ENCODE assay signal across 8 cellular contexts in the genomic region with DNA sequence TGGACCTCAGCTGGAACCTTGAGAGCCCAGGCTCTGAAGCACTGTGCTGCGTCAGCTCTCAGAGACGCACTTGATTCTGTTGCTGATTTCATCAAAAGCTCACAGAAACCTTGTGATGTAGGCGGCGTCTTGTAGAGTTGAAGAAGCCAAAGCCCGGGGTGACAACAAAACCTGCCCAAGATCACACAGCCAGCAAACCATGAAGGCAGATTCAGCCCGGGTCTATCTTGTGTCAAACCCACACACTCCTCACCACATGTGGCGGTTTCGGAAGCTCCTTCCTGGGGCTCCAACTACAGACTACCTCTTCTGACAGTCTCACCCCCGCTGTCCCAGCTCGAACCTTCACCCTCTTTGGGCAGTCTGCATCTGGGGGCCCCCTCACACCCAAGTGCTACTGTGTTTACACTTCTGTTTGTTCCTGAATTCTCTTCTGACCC. TPM values are rescaled to one million over a fixed set of nuclear protein-coding genes. Genes with fewer than 3 reads are reported as not detected.
DNase-seq lines count a peak whose midpoint lies in the region; ATAC-seq lines count a peak whose summit lies in the region.

No MANE protein-coding gene starts in this region.

- no peaks in the 10 kb centered on the region for H3K79me2 ChIP-seq in Karpas-422 (ENCODE audit: low read length)

- H3K9ac ChIP-seq in Karpas-422 (ENCODE audit: low read length), result no peak overlapping the region

- DNase-seq in Karpas-422 (no peak), NCI-H1417 (lab: John Stamatoyannopoulos, UW) (no peak), NCI-H2107 (lab: John Stamatoyannopoulos, UW) (no peak), aorta (no peak), NCI-H526 treated with DMSO at 0.1 percent for 48 hours (lab: John Stamatoyannopoulos, UW) (no peak)
- peak; percentile 64 for DNase-seq in activated T-helper 9 cell treated with anti-CD3 and anti-CD28 coated beads, Interleukin-2, amount 50 U/mL, for 16 hours (ENCODE audit: low read depth)
- DNase-seq in stimulated activated CD4-positive, alpha-beta T cell treated with anti-CD3 and anti-CD28 coated beads, Interleukin-1b, Interleukin-23, amount 100 ng/mL, for 4 hours (ENCODE audit: low read depth in 2 of 2), result peak; percentile 40 to 62

- H3K36me3 ChIP-seq in Karpas-422 (ENCODE audit: insufficient read depth, low read length), result no peaks in the 10 kb centered on the region
- H3K36me3 ChIP-seq in aorta (ENCODE audit: control insufficient read depth in 1 of 2, insufficient read depth in 2 of 2, low read length in 1 of 2), result no peaks in the 10 kb centered on the region

- peak; percentile 47 for ATAC-seq in GM21515 (IDR thresholded peaks at IDR 0.05; ENCODE audit: unreplicated experiment)
- ATAC-seq in aorta (ENCODE audit: low FRiP score), result no peak

- 0 out of 2 replicates have a peak overlapping the region, but pooled peaks have one; percentile 7 for H2AFZ ChIP-seq in Karpas-422 (ENCODE audit: low read length)

- H3K4me1 ChIP-seq in Karpas-422 (ENCODE audit: low read length) (peaks cover 28% of the 10 kb centered on the region), aorta (ENCODE audit: control insufficient read depth in 1 of 2, insufficient read depth in 2 of 2, low read length in 2 of 2) (no peaks in the 10 kb centered on the region)

- no peak overlapping the region for H3K4me2 ChIP-seq in Karpas-422 (ENCODE audit: low read depth, low read length, poor library complexity, severe bottlenecking)

- H4K20me1 ChIP-seq in Karpas-422 (ENCODE audit: insufficient read depth, low read depth, low read length), result no peaks in the 10 kb centered on the region

- no peaks in the 10 kb centered on the region for H3K9me2 ChIP-seq in Karpas-422 (replicated peaks; ENCODE audit: insufficient read depth, low read length)

- H3K27me3 ChIP-seq in Karpas-422 (ENCODE audit: low read length) (no peaks in the 10 kb centered on the region), aorta (ENCODE audit: control insufficient read depth in 1 of 2, insufficient read depth in 2 of 2, low read length in 1 of 2) (no peaks in the 10 kb centered on the region)

- H3K27ac ChIP-seq in Karpas-422 (ENCODE audit: low read length) (no peak overlapping the region), aorta (ENCODE audit: low read depth in 1 of 2, low read length in 2 of 2) (no peak overlapping the region)

- H3K9me3 ChIP-seq in Karpas-422 (ENCODE audit: low read length), result no peaks in the 10 kb centered on the region
- H3K9me3 ChIP-seq in aorta (ENCODE audit: control insufficient read depth, low read length), result no peaks in the 10 kb centered on the region

- 91 to 92% methylated on average over 10 of the region's 10 CpGs for WGBS in aorta, 2 donors

- H3K4me3 ChIP-seq in Karpas-422 (ENCODE audit: low read length) (no peak overlapping the region), aorta (ENCODE audit: low read length in 2 of 2) (no peak overlapping the region)

- intact Hi-C loops in aorta (cut with DNase I), result loop anchor here in 1 of 2 donors (5.0 kb wide), 1 partner anchor 44 kb away; no protein-coding TSS in a partner anchor

RNA-seq across cellular contexts. Expression of gene TENT5C, which starts 50.4 kb away (rescaled TPM):
- total RNA-seq in Karpas-422 (2014; rRNA removed; shearing (Covaris generic); ENCODE audit: low replicate concordance), result 0.14 and 0.60 TPM in 2 replicates
- total RNA-seq in aorta, result 10 to 100 TPM in 1 of 2 donors, 1 to 10 TPM in 1; 6.8 to 17.7 TPM
- 1 to 10 TPM; 1.0 to 1.4 TPM for polyA plus RNA-seq in aorta

Comparison
In these comparisons a context has a peak if more than half of its experiments do, and no peak if none do; other contexts are left out.
1. DNase-seq: peak in activated T-helper 9 cell treated with anti-CD3 and anti-CD28 coated beads, Interleukin-2, amount 50 U/mL, for 16 hours (single experiment) and stimulated activated CD4-positive, alpha-beta T cell treated with anti-CD3 and anti-CD28 coated beads, Interleukin-1b, Interleukin-23, amount 100 ng/mL, for 4 hours (2 of 2); none in Karpas-422 (single experiment), NCI-H1417 (0 of 3), NCI-H2107 (single experiment), aorta (0 of 2) and NCI-H526 treated with DMSO at 0.1 percent for 48 hours (single experiment).